13 cellular contexts compared by ENCODE assay signal in genomic region chr2:208319403-208319802, GRCh38. TPM values are rescaled to one million over a fixed set of nuclear protein-coding genes. Genes with fewer than 3 reads are reported as not detected.
DNase-seq lines count a peak whose midpoint lies in the region; ATAC-seq, FAIRE-seq and TF ChIP-seq lines count a peak whose summit lies in the region.
"Had no signal": no experiment of that assay in that cellular context is flagged by ENCODE, and none has a peak within 500 bp of the region (broad histone marks: within the 10 kb centered on the region; RNA-seq: fewer than 3 reads in every experiment).

No MANE protein-coding gene starts in this region.

- WGBS in smooth muscle cell (ENCODE audit: low lambda C conversion rate): 63% methylated on average over 2 of the region's 2 CpGs
- WGBS in small intestine, 3 donors: 71 to 87% (median 79%) methylated on average over 2 of the region's 2 CpGs

- peaks cover 62% of the 10 kb centered on the region for H3K36me3 Mint-ChIP-seq in activated CD4-positive, alpha-beta memory T cell treated with anti-CD3 and anti-CD28 coated beads, Interleukin-2, amount 10 ng/mL, durations not matched to agents 7 days and 5 days (ENCODE audit: low read depth)

- CTCF ChIA-PET in activated CD4-positive, alpha-beta memory T cell treated with anti-CD3 and anti-CD28 coated beads, Interleukin-2, amount 10 ng/mL, durations not matched to agents 7 days and 5 days (lab: Charles Lee): no interaction called here

- H3K4me1 Mint-ChIP-seq in activated CD4-positive, alpha-beta memory T cell treated with anti-CD3 and anti-CD28 coated beads, Interleukin-2, amount 10 ng/mL, durations not matched to agents 7 days and 5 days: peaks cover 16% of the 10 kb centered on the region

- H3K27ac ChIP-seq in brain microvascular endothelial cell (no peak overlapping the region), subcutaneous abdominal adipose tissue (ENCODE audit: low read depth, low read length) (peak overlapping the region; percentile 13), smooth muscle cell (ENCODE audit: low read depth) (no peak overlapping the region), small intestine (ENCODE audit: low read depth in 1 of 2, low read length in 1 of 2) (no peak overlapping the region)
- H3K27ac ChIP-seq: lower lobe of right lung had no signal

- no peaks in the 10 kb centered on the region for H3K27me3 Mint-ChIP-seq in activated CD4-positive, alpha-beta memory T cell treated with anti-CD3 and anti-CD28 coated beads, Interleukin-2, amount 10 ng/mL, durations not matched to agents 7 days and 5 days

- DNase-seq in brain microvascular endothelial cell (peak; percentile 9), smooth muscle cell (lab: John Stamatoyannopoulos, UW; ENCODE audit: unreplicated experiment) (no peak), small intestine (no peak)
- DNase-seq in activated CD4-positive, alpha-beta memory T cell treated with anti-CD3 and anti-CD28 coated beads, Interleukin-2, amount 10 ng/mL, durations not matched to agents 7 days and 5 days: no peak
- DNase-seq: activated naive CD4-positive, alpha-beta T cell treated with Interleukin-2 at 50 U/mL for 16 hours; effector CD8-positive, alpha-beta T cell; heart right ventricle; lower lobe of right lung; NCI-H524; SHP77 had no signal

- POLR2A ChIA-PET in activated CD4-positive, alpha-beta memory T cell treated with anti-CD3 and anti-CD28 coated beads, Interleukin-2, amount 10 ng/mL, durations not matched to agents 7 days and 5 days (lab: Charles Lee): no interaction called here

- no peak overlapping the region for H3K4me3 Mint-ChIP-seq in activated CD4-positive, alpha-beta memory T cell treated with anti-CD3 and anti-CD28 coated beads, Interleukin-2, amount 10 ng/mL, durations not matched to agents 7 days and 5 days

- no peak for TF ChIP-seq CTCF in brain microvascular endothelial cell (IDR thresholded peaks at IDR 0.05; ENCODE audit: low read depth, low read length, missing control alignments)
- no peak for TF ChIP-seq CTCF in smooth muscle cell (IDR thresholded peaks at IDR 0.05; ENCODE audit: borderline replicate concordance, insufficient read depth, poor library complexity, severe bottlenecking)

- no peaks in the 10 kb centered on the region for H3F3A ChIP-seq in smooth muscle cell (ENCODE audit: low read depth)

- H3K27me3 ChIP-seq in brain microvascular endothelial cell (replicated peaks) (no peaks in the 10 kb centered on the region), subcutaneous abdominal adipose tissue (ENCODE audit: control insufficient read depth in 5 of 5, insufficient read depth in 4 of 5, low read length in 5 of 5) (no peaks in the 10 kb centered on the region), smooth muscle cell (ENCODE audit: low read depth) (no peaks in the 10 kb centered on the region), small intestine (ENCODE audit: control insufficient read depth in 2 of 2, insufficient read depth in 2 of 2, low read length in 2 of 2) (no peaks in the 10 kb centered on the region)
- H3K27me3 ChIP-seq: heart right ventricle had no signal

- no peaks in the 10 kb centered on the region for H3K9me3 Mint-ChIP-seq in activated CD4-positive, alpha-beta memory T cell treated with anti-CD3 and anti-CD28 coated beads, Interleukin-2, amount 10 ng/mL, durations not matched to agents 7 days and 5 days

- H3K4me1 ChIP-seq in subcutaneous abdominal adipose tissue (ENCODE audit: control insufficient read depth in 5 of 5, insufficient read depth in 5 of 5, low read length in 5 of 5) (peaks cover 0 to 14% (median 8%) of the 10 kb centered on the region in 5 donors), smooth muscle cell (ENCODE audit: low read depth) (no peaks in the 10 kb centered on the region), small intestine (ENCODE audit: control insufficient read depth in 2 of 2, insufficient read depth in 1 of 2, low read depth in 1 of 2, low read length in 1 of 2) (no peaks in the 10 kb centered on the region)
- H3K4me1 ChIP-seq: lower lobe of right lung had no signal

- H2AFZ ChIP-seq in smooth muscle cell (ENCODE audit: low read depth): no peak overlapping the region

- H3K4me3 ChIP-seq in brain microvascular endothelial cell (ENCODE audit: low read depth, low read length): no peak overlapping the region
- H3K4me3 ChIP-seq in subcutaneous abdominal adipose tissue (ENCODE audit: low read depth in 1 of 5, low read length in 5 of 5): no peak overlapping the region
- H3K4me3 ChIP-seq in smooth muscle cell: no peak overlapping the region
- no peak overlapping the region for H3K4me3 ChIP-seq in small intestine (ENCODE audit: low read depth in 1 of 2, low read length in 2 of 2)
- H3K4me3 ChIP-seq: heart right ventricle, lower lobe of right lung had no signal

- H3K9me3 ChIP-seq in subcutaneous abdominal adipose tissue (ENCODE audit: control insufficient read depth in 5 of 5, low read length in 5 of 5) (no peaks in the 10 kb centered on the region), smooth muscle cell (replicated peaks; ENCODE audit: low read depth) (no peaks in the 10 kb centered on the region), small intestine (ENCODE audit: control insufficient read depth, low read depth) (no peaks in the 10 kb centered on the region)
- H3K9me3 ChIP-seq: heart right ventricle, lower lobe of right lung had no signal

- in situ Hi-C loops in brain microvascular endothelial cell (cut with HindIII; ENCODE audit: low pct_ligation_motif_present, low sequenced_read_pairs): no loop called here

- H3K79me2 ChIP-seq in smooth muscle cell (ENCODE audit: low read depth): no peaks in the 10 kb centered on the region

- no peaks in the 10 kb centered on the region for H4K20me1 ChIP-seq in smooth muscle cell (ENCODE audit: low read depth)

- no peak overlapping the region for H3K27ac Mint-ChIP-seq in activated CD4-positive, alpha-beta memory T cell treated with anti-CD3 and anti-CD28 coated beads, Interleukin-2, amount 10 ng/mL, durations not matched to agents 7 days and 5 days

- H3K4me2 ChIP-seq in smooth muscle cell: no peak overlapping the region

- FAIRE-seq in small intestine (lab: Jason Lieb, UNC): no peak

- H3K9ac ChIP-seq in subcutaneous abdominal adipose tissue (ENCODE audit: low read length in 5 of 5) (no peak overlapping the region), smooth muscle cell (ENCODE audit: low read depth) (no peak overlapping the region)

- peak; percentile 26 for ATAC-seq in GM19351 (IDR thresholded peaks at IDR 0.05; ENCODE audit: unreplicated experiment)
- ATAC-seq in HG03095 (IDR thresholded peaks at IDR 0.05; ENCODE audit: unreplicated experiment): peak; percentile 30
- ATAC-seq: heart right ventricle, lower lobe of right lung had no signal

- peaks cover 20% of the 10 kb centered on the region for H3K36me3 ChIP-seq in brain microvascular endothelial cell (replicated peaks)
- H3K36me3 ChIP-seq in subcutaneous abdominal adipose tissue (ENCODE audit: control insufficient read depth in 5 of 5, insufficient read depth in 5 of 5, low read length in 5 of 5): peaks cover 14 to 36% (median 25%) of the 10 kb centered on the region in 5 donors
- H3K36me3 ChIP-seq in smooth muscle cell (ENCODE audit: low read depth): peaks cover 27% of the 10 kb centered on the region
- peaks cover 7 to 10% of the 10 kb centered on the region in 2 donors for H3K36me3 ChIP-seq in small intestine (ENCODE audit: control insufficient read depth in 2 of 2, insufficient read depth in 2 of 2, low read length in 2 of 2)

RNA-seq across cellular contexts. Expression of gene PIKFYVE, which starts 53.3 kb away (rescaled TPM):
- 29.5 and 32.5 TPM in 2 replicates for total RNA-seq in smooth muscle cell
- polyA plus RNA-seq in smooth muscle cell (4.9 and 5.2 TPM in 2 replicates), small intestine (1 to 10 TPM; 5.1 to 8.7 (median 5.4) TPM)
- 10 to 100 TPM; 36.6 to 37.2 TPM for total RNA-seq in activated CD4-positive, alpha-beta memory T cell treated with anti-CD3 and anti-CD28 coated beads, Interleukin-2, amount 10 ng/mL, durations not matched to agents 7 days and 5 days
